Comparison of ENCODE assay signal across 30 cellular contexts in the genomic region with DNA sequence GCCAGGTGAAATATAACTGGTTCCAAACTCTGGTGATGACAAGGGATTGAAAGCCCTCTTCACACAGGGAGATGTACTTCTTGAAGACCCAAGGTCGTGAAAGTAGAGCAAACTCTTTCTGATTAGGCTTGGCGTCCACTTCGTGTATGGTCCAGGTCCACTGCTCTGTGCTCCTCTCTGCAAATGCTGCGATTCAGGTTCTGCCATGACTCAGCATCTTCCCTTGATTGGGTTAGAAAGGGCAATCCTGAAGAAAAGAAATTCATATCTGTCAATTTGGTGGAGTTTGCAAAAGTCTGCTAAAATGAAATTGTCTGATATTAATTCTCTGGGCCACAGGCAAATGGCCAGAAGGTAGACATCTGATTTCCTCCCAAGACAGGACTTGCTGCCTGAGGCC.
"Had no signal": no experiment of that assay in that cellular context is flagged by ENCODE, and none has a peak within 500 bp of the region (broad histone marks: within the 10 kb centered on the region; RNA-seq: fewer than 3 reads in every experiment).

No MANE protein-coding gene starts in this region.

- H3K27ac ChIP-seq: ascending aorta, cardiac muscle cell, KMS-11, PC-9, RWPE1, WERI-Rb-1 had no signal

- H3K36me3 ChIP-seq: ascending aorta, cardiac muscle cell, WERI-Rb-1 had no signal

- ATAC-seq: activated CD8-positive, alpha-beta memory T cell treated with anti-CD3 and anti-CD28 coated beads, Interleukin-2, amount 10 ng/mL, durations not matched to agents 7 days and 5 days; activated T-helper 17 cell treated with anti-CD3 and anti-CD28 coated beads, Interleukin-2, amount 50 U/mL, for 72 hours; Right ventricle myocardium inferior; SK-N-SH treated with all-trans-retinoic acid at 6 μM for 48 hours had no signal

- H3K4me3 ChIP-seq: ascending aorta, cardiac muscle cell, PC-9 had no signal

- H3K4me1 ChIP-seq: ascending aorta had no signal

- DNase-seq: activated CD4-positive, alpha-beta memory T cell treated with anti-CD3 and anti-CD28 coated beads, Interleukin-2, amount 10 ng/mL, durations not matched to agents 7 days and 5 days; activated CD4-positive, alpha-beta T cell treated with anti-CD3 and anti-CD28 coated beads for 1 hour; activated CD4-positive, CD25-positive, alpha-beta regulatory T cell; activated CD8-positive, alpha-beta memory T cell treated with anti-CD3 and anti-CD28 coated beads for 24 hours; activated CD8-positive, alpha-beta memory T cell treated with anti-CD3 and anti-CD28 coated beads, Interleukin-2, amount 10 ng/mL, durations not matched to agents 7 days and 5 days; activated CD8-positive, alpha-beta memory T cell treated with anti-CD3 and anti-CD28 coated beads, Interleukin-2, amount 50 U/mL, for 48 hours; activated effector memory CD4-positive, alpha-beta T cell treated with anti-CD3 and anti-CD28 coated beads, Interleukin-2, amount 50 U/mL, for 16 hours; activated naive CD4-positive, alpha-beta T cell; activated naive CD4-positive, alpha-beta T cell treated with anti-CD3 and anti-CD28 coated beads, Interleukin-2, amount 50 U/mL, for 16 hours; activated naive CD8-positive, alpha-beta T cell treated with anti-CD3 and anti-CD28 coated beads, Interleukin-2, amount 10 ng/mL, durations not matched to agents 7 days and 5 days; activated T-cell treated with anti-CD3 and anti-CD28 coated beads, Interleukin-2, amount 50 U/mL, for 48 hours; amygdala; NCI-H1092 treated with DMSO at 0.1 percent for 48 hours; NCI-H146; NCI-H226; NCI-H446 treated with DMSO at 0.1 percent for 48 hours; SIG-M5; SW 1271; T-helper 1 cell; T1000 had no signal

- H3K9me3 ChIP-seq: ascending aorta had no signal

- H3K4me2 ChIP-seq: KMS-11, PC-9 had no signal

- H3K9ac ChIP-seq: KMS-11 had no signal

- H3K27me3 ChIP-seq: ascending aorta, cardiac muscle cell had no signal

- H2AFZ ChIP-seq: PC-9 had no signal

- FAIRE-seq: RCC 7860 had no signal
